ENCODE assay signal across 10 cellular contexts in genomic region chr2:239402666-239403065, GRCh38. TPM values are rescaled to one million over a fixed set of nuclear protein-coding genes. Genes with fewer than 3 reads are reported as not detected.
A peak's percentile ranks its signal among the peaks of the same experiment; 100 is the strongest.
DNase-seq lines count a peak whose midpoint lies in the region; ATAC-seq and TF ChIP-seq lines count a peak whose summit lies in the region.
"Had no signal": no experiment of that assay in that cellular context is flagged by ENCODE, and none has a peak within 500 bp of the region (broad histone marks: within the 10 kb centered on the region; RNA-seq: fewer than 3 reads in every experiment).

No MANE protein-coding gene starts in this region.

- intact Hi-C loops in naive thymus-derived CD4-positive, alpha-beta T cell (cut with micrococcal nuclease), result loop anchor here in 1 of 2 donors (5.0 to 10.0 kb wide), 3 partner anchors 735 to 1710 kb away; partner anchors contain the start of genes COPS9, DUSP28 and RNPEPL1

- CTCF ChIA-PET in naive thymus-derived CD4-positive, alpha-beta T cell (lab: Charles Lee), result no interaction called here

- H3K4me1 Mint-ChIP-seq in HFFc6 (ENCODE audit: low read depth), result peaks cover 29% of the 10 kb centered on the region
- peaks cover 29% of the 10 kb centered on the region for H3K4me1 Mint-ChIP-seq in activated naive CD8-positive, alpha-beta T cell treated with anti-CD3 and anti-CD28 coated beads, Interleukin-2, amount 50 U/mL, for 24 hours
- peaks cover 17 to 37% (median 32%) of the 10 kb centered on the region in 7 donors for H3K4me1 Mint-ChIP-seq in naive thymus-derived CD4-positive, alpha-beta T cell

- peak overlapping the region; percentile 85 for H3K4me2 ChIP-seq in BLaER1

- H3K9me3 Mint-ChIP-seq in HFFc6, result peaks cover 6% of the 10 kb centered on the region
- no peaks in the 10 kb centered on the region for H3K9me3 Mint-ChIP-seq in activated naive CD8-positive, alpha-beta T cell treated with anti-CD3 and anti-CD28 coated beads, Interleukin-2, amount 50 U/mL, for 24 hours
- peaks cover 0 to 3% (median 0%) of the 10 kb centered on the region in 11 donors for H3K9me3 Mint-ChIP-seq in naive thymus-derived CD4-positive, alpha-beta T cell

- POLR2A ChIA-PET in naive thymus-derived CD4-positive, alpha-beta T cell (lab: Charles Lee), result interaction anchor here (0.8 to 3.6 kb wide), 7 partner anchors 11 to 136 kb away, joined by 3 to 32 read pairs (median 5); no protein-coding TSS in a partner anchor

- H4K20me1 ChIP-seq in BLaER1, result peaks cover 22% of the 10 kb centered on the region

- peak overlapping the region; percentile 92 for H3K4me3 Mint-ChIP-seq in HFFc6
- peak overlapping the region; percentile 87 for H3K4me3 Mint-ChIP-seq in activated naive CD8-positive, alpha-beta T cell treated with anti-CD3 and anti-CD28 coated beads, Interleukin-2, amount 50 U/mL, for 24 hours
- peak overlapping the region; percentile 86 to 96 (median 92) for H3K4me3 Mint-ChIP-seq in naive thymus-derived CD4-positive, alpha-beta T cell

- H3K9ac ChIP-seq in BLaER1, result peak overlapping the region; percentile 98

- DNase-seq in HFFc6, result no peak
- DNase-seq in activated naive CD8-positive, alpha-beta T cell treated with anti-CD3 and anti-CD28 coated beads, Interleukin-2, amount 50 U/mL, for 24 hours, result no peak
- DNase-seq in naive thymus-derived CD4-positive, alpha-beta T cell, result no peak
- no peak for DNase-seq in inferior parietal cortex (ENCODE audit: extremely low spot score)
- DNase-seq in D341Med (ENCODE audit: low spot score), result no peak
- DNase-seq in foreskin keratinocyte, result no peak
- DNase-seq: IMR-90 had no signal

- peaks cover 32% of the 10 kb centered on the region for H3K4me1 ChIP-seq in BLaER1
- H3K4me1 ChIP-seq in naive thymus-derived CD4-positive, alpha-beta T cell (ENCODE audit: control insufficient read depth in 2 of 2, insufficient read depth in 2 of 2, low read length in 2 of 2), result peaks cover 14 to 20% of the 10 kb centered on the region in 2 donors
- H3K4me1 ChIP-seq in foreskin keratinocyte, result peaks cover 5% of the 10 kb centered on the region
- H3K4me1 ChIP-seq: right lobe of liver had no signal

- no peak overlapping the region for H3K4me3 ChIP-seq in BLaER1
- H3K4me3 ChIP-seq in naive thymus-derived CD4-positive, alpha-beta T cell (ENCODE audit: low read length), result no peak overlapping the region

- no peaks in the 10 kb centered on the region for H3K9me3 ChIP-seq in BLaER1
- H3K9me3 ChIP-seq in naive thymus-derived CD4-positive, alpha-beta T cell (ENCODE audit: control insufficient read depth in 2 of 3, low read length in 3 of 3), result no peaks in the 10 kb centered on the region
- H3K9me3 ChIP-seq: right lobe of liver had no signal

- H3K27me3 ChIP-seq in BLaER1, result no peaks in the 10 kb centered on the region
- H3K27me3 ChIP-seq in naive thymus-derived CD4-positive, alpha-beta T cell (ENCODE audit: control insufficient read depth in 2 of 2, insufficient read depth in 2 of 2, low read length in 2 of 2), result no peaks in the 10 kb centered on the region
- H3K27me3 ChIP-seq in foreskin keratinocyte, result no peaks in the 10 kb centered on the region
- H3K27me3 ChIP-seq: right lobe of liver had no signal

- H3K27me3 Mint-ChIP-seq in HFFc6 (ENCODE audit: insufficient read depth), result peaks cover 7% of the 10 kb centered on the region
- H3K27me3 Mint-ChIP-seq in activated naive CD8-positive, alpha-beta T cell treated with anti-CD3 and anti-CD28 coated beads, Interleukin-2, amount 50 U/mL, for 24 hours, result peaks cover 3% of the 10 kb centered on the region
- peaks cover 0 to 16% (median 0%) of the 10 kb centered on the region in 5 donors for H3K27me3 Mint-ChIP-seq in naive thymus-derived CD4-positive, alpha-beta T cell

- H3K27ac ChIP-seq in BLaER1, result no peak overlapping the region
- H3K27ac ChIP-seq in naive thymus-derived CD4-positive, alpha-beta T cell (ENCODE audit: low read depth, low read length), result no peak overlapping the region
- H3K27ac ChIP-seq in foreskin keratinocyte, result no peak overlapping the region

- H3K36me3 Mint-ChIP-seq in HFFc6 (ENCODE audit: low read depth), result peaks cover 12% of the 10 kb centered on the region
- H3K36me3 Mint-ChIP-seq in activated naive CD8-positive, alpha-beta T cell treated with anti-CD3 and anti-CD28 coated beads, Interleukin-2, amount 50 U/mL, for 24 hours (ENCODE audit: low read depth), result no peaks in the 10 kb centered on the region
- H3K36me3 Mint-ChIP-seq in naive thymus-derived CD4-positive, alpha-beta T cell, result peaks cover 0 to 15% (median 0%) of the 10 kb centered on the region in 5 donors

- peak overlapping the region; percentile 99; the same call in 1 of the 2 replicates for H3K27ac Mint-ChIP-seq in HFFc6
- peak overlapping the region; percentile 96 for H3K27ac Mint-ChIP-seq in activated naive CD8-positive, alpha-beta T cell treated with anti-CD3 and anti-CD28 coated beads, Interleukin-2, amount 50 U/mL, for 24 hours
- H3K27ac Mint-ChIP-seq in naive thymus-derived CD4-positive, alpha-beta T cell, result peak overlapping the region; percentile 56 to 99 (median 99)

- no peaks in the 10 kb centered on the region for H3K36me3 ChIP-seq in BLaER1
- no peaks in the 10 kb centered on the region for H3K36me3 ChIP-seq in naive thymus-derived CD4-positive, alpha-beta T cell (ENCODE audit: control insufficient read depth in 2 of 3, insufficient read depth in 3 of 3, low read length in 3 of 3)
- H3K36me3 ChIP-seq: right lobe of liver had no signal

- TF ChIP-seq CTCF in HFFc6 (IDR thresholded peaks at IDR 0.05), result no peak
- TF ChIP-seq CTCF in foreskin keratinocyte (conservative IDR thresholded peaks at IDR 0.05), result no peak

- no peak for ATAC-seq in activated naive CD8-positive, alpha-beta T cell treated with anti-CD3 and anti-CD28 coated beads, Interleukin-2, amount 50 U/mL, for 24 hours
- ATAC-seq in naive thymus-derived CD4-positive, alpha-beta T cell, result no peak
- ATAC-seq in HG03442 (IDR thresholded peaks at IDR 0.05; ENCODE audit: unreplicated experiment) (no peak), foreskin keratinocyte (no peak)

RNA-seq across cellular contexts. Expression of gene HDAC4, which starts 1.8 kb away (rescaled TPM):
- 10 to 100 TPM in 3 of 6 experiments, 1 to 10 TPM in 3; 7.4 to 13.0 (median 9.5) TPM for total RNA-seq in HFFc6 (2021; fragmentation: NEBNext Ultra II Directional; extraction: Animal tissue kit (Norgen Biotek cat#: 25700))
- total RNA-seq in naive thymus-derived CD4-positive, alpha-beta T cell, result 100 to 1,000 TPM in 1 of 5 experiments, 10 to 100 TPM in 4; 42.3 to 101 (median 62.3) TPM
- 10 to 100 TPM in 1 of 2 donors, 1 to 10 TPM in 1; 7.4 to 11.6 TPM for polyA plus RNA-seq in naive thymus-derived CD4-positive, alpha-beta T cell
- 6.9 and 7.5 TPM in 2 replicates for total RNA-seq in foreskin keratinocyte
- polyA plus RNA-seq in foreskin keratinocyte, result 1.0 TPM in 2 replicates
